In genomic region chr10:124641282-124642075, GRCh38 we compare ENCODE assay signal across 8 cellular contexts.
DNase-seq lines count a peak whose midpoint lies in the region; ATAC-seq and TF ChIP-seq lines count a peak whose summit lies in the region.

No MANE protein-coding gene starts in this region.

- H3K27ac Mint-ChIP-seq in naive B cell = peak overlapping the region; percentile 97 to 99 (median 99)
- H3K27ac Mint-ChIP-seq in Caco-2 (ENCODE audit: unreplicated experiment) = no peak overlapping the region
- no peak overlapping the region for H3K27ac Mint-ChIP-seq in Calu3 (ENCODE audit: unreplicated experiment)

- no peaks in the 10 kb centered on the region for H3K36me3 Mint-ChIP-seq in naive B cell
- no peaks in the 10 kb centered on the region for H3K36me3 Mint-ChIP-seq in Caco-2 (ENCODE audit: insufficient read depth, unreplicated experiment)
- H3K36me3 Mint-ChIP-seq in Calu3 (ENCODE audit: insufficient read depth, unreplicated experiment) = no peaks in the 10 kb centered on the region

- TF ChIP-seq CTCF in Caco-2 (IDR thresholded peaks at IDR 0.05; ENCODE audit: insufficient read depth in 1 of 2, low read depth in 1 of 2, low read length in 1 of 2, severe bottlenecking in 1 of 2, unreplicated experiment in 1 of 2) = no peak
- TF ChIP-seq CTCF in Calu3 (IDR thresholded peaks at IDR 0.05; ENCODE audit: unreplicated experiment) = no peak

- ATAC-seq in GM18498 (IDR thresholded peaks at IDR 0.05; ENCODE audit: unreplicated experiment) = peak; percentile 53
- peak; percentile 36 for ATAC-seq in HG02852 (IDR thresholded peaks at IDR 0.05; ENCODE audit: unreplicated experiment)
- peak; percentile 74 to 75 for ATAC-seq in naive B cell (ENCODE audit: low read depth in 2 of 2)

- intact Hi-C loops in Caco-2 (cut with micrococcal nuclease; ENCODE audit: unreplicated experiment) (no loop called here), Calu3 (cut with micrococcal nuclease; ENCODE audit: unreplicated experiment) (no loop called here)

- H3K4me3 ChIP-seq in Caco-2 (ENCODE audit: low read depth, low read length) = no peak overlapping the region

- H3K4me1 Mint-ChIP-seq in naive B cell (peaks cover 76 to 100% (median 98%) of the 10 kb centered on the region in 3 donors), Caco-2 (ENCODE audit: low read depth, unreplicated experiment) (no peaks in the 10 kb centered on the region), Calu3 (ENCODE audit: low read depth, unreplicated experiment) (peaks cover 5% of the 10 kb centered on the region)

- no peaks in the 10 kb centered on the region for H3K27me3 ChIP-seq in Caco-2 (replicated peaks; ENCODE audit: control insufficient read depth, insufficient read depth, low read length)

- H3K27ac ChIP-seq in cingulate gyrus (ENCODE audit: low read depth, low read length) = peak overlapping the region; percentile 39

- H3K4me1 ChIP-seq in Caco-2 = no peaks in the 10 kb centered on the region

- H3K36me3 ChIP-seq in Caco-2 (ENCODE audit: control insufficient read depth, insufficient read depth, low read length) = no peaks in the 10 kb centered on the region; the same call in 1 of the 2 replicates

- H3K9me3 ChIP-seq in Caco-2 = no peaks in the 10 kb centered on the region

- H3K4me3 Mint-ChIP-seq in naive B cell (peak overlapping the region; percentile 69 to 90 (median 84)), Caco-2 (ENCODE audit: unreplicated experiment) (no peak overlapping the region), Calu3 (ENCODE audit: low read depth, unreplicated experiment) (no peak overlapping the region)

- POLR2A ChIA-PET in Caco-2 (lab: Charles Lee) = no interaction called here

- CTCF ChIA-PET in Caco-2 (lab: Charles Lee) (no interaction called here), Calu3 (lab: Charles Lee) (no interaction called here)

- BruUV-seq in Caco-2 (replicated peaks; lab: Mats Ljungman, UMichigan) = no TSS peak
- BruUV-seq in Calu3 (replicated peaks; lab: Mats Ljungman, UMichigan) = no TSS peak

- DNase-seq in SKM-1 treated with dmso at 0.1 percent for 144 hours (lab: John Stamatoyannopoulos, UW; ENCODE audit: unreplicated experiment) = peak; percentile 86
- peak; percentile 69 for DNase-seq in naive B cell
- DNase-seq in Caco-2 = no peak
- DNase-seq in NCI-H187 (lab: John Stamatoyannopoulos, UW) = no peak
- no peak for DNase-seq in Calu3

- no peaks in the 10 kb centered on the region for H3K27me3 Mint-ChIP-seq in naive B cell
- H3K27me3 Mint-ChIP-seq in Caco-2 (ENCODE audit: insufficient read depth, unreplicated experiment) = no peaks in the 10 kb centered on the region
- no peaks in the 10 kb centered on the region for H3K27me3 Mint-ChIP-seq in Calu3 (ENCODE audit: unreplicated experiment)

- H3K9me3 Mint-ChIP-seq in naive B cell = no peaks in the 10 kb centered on the region
- H3K9me3 Mint-ChIP-seq in Caco-2 (ENCODE audit: unreplicated experiment) = no peaks in the 10 kb centered on the region
- H3K9me3 Mint-ChIP-seq in Calu3 (ENCODE audit: low read depth, unreplicated experiment) = no peaks in the 10 kb centered on the region

Comparison
In these comparisons a context has a peak if more than half of its experiments do, and no peak if none do; other contexts are left out.
1. DNase-seq: peak in SKM-1 treated with dmso at 0.1 percent for 144 hours (single experiment) and naive B cell (single experiment); none in Caco-2 (0 of 2), NCI-H187 (0 of 2) and Calu3 (single experiment).
2. H3K27ac Mint-ChIP-seq: peak in naive B cell (6 of 6); none in Caco-2 (single experiment) and Calu3 (single experiment).
3. H3K4me3 Mint-ChIP-seq: peak in naive B cell (8 of 8); none in Caco-2 (single experiment) and Calu3 (single experiment).
4. Peak in every context shown above with its lines, with median percentiles within 50 percentile points of each other: ATAC-seq.